ENCODE assay signal across 8 cellular contexts in genomic region chr14:39114073-39114838, GRCh38. TPM values are rescaled to one million over a fixed set of nuclear protein-coding genes. Genes with fewer than 3 reads are reported as not detected.
DNase-seq lines count a peak whose midpoint lies in the region; ATAC-seq, FAIRE-seq and TF ChIP-seq lines count a peak whose summit lies in the region.

Gene GEMIN2, plus strand, starts transcription at chr14:39114323. Its CDS starts 16 bp downstream, at chr14:39114339.

- TF ChIP-seq POLR2A in H1 (IDR thresholded peaks at IDR 0.05; ENCODE audit: control extremely low read depth in 1 of 2, low read depth in 2 of 2, low read length in 2 of 2) = peak; percentile 59 to 85

- H3K79me2 ChIP-seq in H1 (ENCODE audit: control insufficient read depth in 1 of 2, insufficient read depth in 2 of 2, low read length in 2 of 2) = peaks cover 0 to 8% of the 10 kb centered on the region in 2 experiments; a peak in 2 of 4 replicates

- no peaks in the 10 kb centered on the region for H3K9me3 Mint-ChIP-seq in memory B cell

- H2BK20ac ChIP-seq in H1 (ENCODE audit: low read length) = no peak within 1 kb of the TSS

- no peaks in the 10 kb centered on the region for H3K27me3 ChIP-seq in H1 (replicated peaks in 1 of 4; ENCODE audit: control insufficient read depth in 3 of 4, extremely low read depth in 1 of 4, insufficient read depth in 3 of 4, low read length in 3 of 4)

- ATAC-seq in GM21360 (IDR thresholded peaks at IDR 0.05; ENCODE audit: unreplicated experiment) (peak; percentile 80), memory B cell (ENCODE audit: low read depth) (peak; percentile 95)

- H4K91ac ChIP-seq in H1 (replicated peaks; ENCODE audit: insufficient read length, low read length) = peak within 1 kb of the TSS; percentile 18

- TF ChIP-seq EP300 in H1 (IDR thresholded peaks at IDR 0.05; ENCODE audit: borderline replicate concordance in 1 of 2, low read depth in 2 of 2, low read length in 2 of 2) = no peak

- H2BK12ac ChIP-seq in H1 (ENCODE audit: low read depth, low read length) = no peak within 1 kb of the TSS

- H3K18ac ChIP-seq in H1 (ENCODE audit: extremely low read depth, low read length) = 0 out of 2 replicates have a peak within 1 kb of the TSS, but pooled peaks have one; percentile 43

- no peak within 1 kb of the TSS for H3K23ac ChIP-seq in H1 (ENCODE audit: insufficient read length)

- no peak within 1 kb of the TSS for H3K56ac ChIP-seq in H1 (replicated peaks; ENCODE audit: insufficient read length, low read depth, low read length)

- WGBS in H1 (ENCODE audit: extremely low coverage in 1 of 2, insufficient coverage in 1 of 2, insufficient read length in 1 of 2, insufficient replicate concordance in 2 of 2, low coverage in 1 of 2, low lambda C conversion rate in 2 of 2, missing lambda C conversion rate in 1 of 2), 2 experiments = 2% methylated on average over 40 of the region's 40 CpGs; no CpG with 5 or more reads in 1 of the 2 experiments

- H3K27me3 Mint-ChIP-seq in memory B cell = no peaks in the 10 kb centered on the region

- H3K4me3 Mint-ChIP-seq in memory B cell = peak within 1 kb of the TSS; percentile 97

- peak; percentile 96 for DNase-seq in COLO668 (lab: John Stamatoyannopoulos, UW; ENCODE audit: unreplicated experiment)
- peak; percentile 92 for DNase-seq in HT1080 (ENCODE audit: low read depth)
- peak; percentile 96 for DNase-seq in NOMO-1 treated with DMSO at 0.1 percent for 48 hours (lab: John Stamatoyannopoulos, UW; ENCODE audit: unreplicated experiment)
- DNase-seq in activated CD8-positive, alpha-beta memory T cell treated with anti-CD3 and anti-CD28 coated beads for 4 hours (ENCODE audit: low read depth in 2 of 2) = peak; percentile 86 to 91
- peak; percentile 79 to 94 for DNase-seq in H1 (ENCODE audit: low read depth in 1 of 2, low spot score in 2 of 2)
- DNase-seq in memory B cell (ENCODE audit: low spot score in 2 of 2) = peak; percentile 84 to 92
- DNase-seq in stimulated activated CD8-positive, alpha-beta memory T cell treated with anti-CD3 and anti-CD28 coated beads, Interleukin-12 subunit alpha, Interleukin-12 subunit beta, amount 100 ng/mL, for 24 hours (ENCODE audit: extremely low read depth) = peak; percentile 79

- H4K20me1 ChIP-seq in H1 (replicated peaks in 1 of 2; ENCODE audit: control insufficient read depth in 1 of 2, insufficient read depth in 2 of 2, low read length in 2 of 2) = no peaks in the 10 kb centered on the region

- no peak within 1 kb of the TSS for H2BK5ac ChIP-seq in H1 (ENCODE audit: low read depth, low read length)

- FAIRE-seq in H1 (lab: Jason Lieb, UNC) = peak; percentile 82

- peak within 1 kb of the TSS; percentile 61 to 73 (median 70) for H3K9ac ChIP-seq in H1 (replicated peaks in 1 of 4; ENCODE audit: extremely low read depth in 1 of 4, low read depth in 3 of 4, low read length in 3 of 4)

- H3K4ac ChIP-seq in H1 (replicated peaks; ENCODE audit: insufficient read length, low read depth, low read length) = no peak within 1 kb of the TSS

- POLR2A ChIA-PET in H1 (lab: Charles Lee; ENCODE audit: partially characterized antibody) = interaction anchor here (1.0 to 3.3 kb wide), 8 partner anchors 10 to 319 kb away, joined by 3 to 18 read pairs (median 6); partner anchors contain the start of genes SEC23A and TRAPPC6B

- no peak for TF ChIP-seq CTCF in H1 (IDR thresholded peaks at IDR 0.05; ENCODE audit: control extremely low read depth in 1 of 3, insufficient read depth in 1 of 3, low read depth in 1 of 3, low read length in 3 of 3)

- no peak within 1 kb of the TSS for H2BK15ac ChIP-seq in H1 (ENCODE audit: low read length)

- no peaks in the 10 kb centered on the region for H3K79me1 ChIP-seq in H1 (ENCODE audit: low read depth, low read length)

- H3K23me2 ChIP-seq in H1 (ENCODE audit: low read depth, low read length) = peaks cover 2% of the 10 kb centered on the region; the same call in 1 of the 2 replicates

- TF ChIP-seq RAD21 in H1 (IDR thresholded peaks at IDR 0.05 in 1 of 2, conservative IDR thresholded peaks at IDR 0.05 in 1 of 2; ENCODE audit: low read depth in 2 of 2, low read length in 2 of 2) = no peak

- peaks cover 0 to 17% (median 7%) of the 10 kb centered on the region in 4 experiments; a peak in 7 of 8 replicates for H3K36me3 ChIP-seq in H1 (ENCODE audit: control insufficient read depth in 2 of 4, insufficient read depth in 4 of 4, low read length in 3 of 4)

- H3K4me1 ChIP-seq in H1 (replicated peaks in 1 of 4; ENCODE audit: control insufficient read depth in 3 of 4, insufficient read depth in 4 of 4, low read length in 3 of 4) = peaks cover 0 to 2% (median 0%) of the 10 kb centered on the region in 4 experiments; a peak in 1 of 7 replicates

- CTCF ChIA-PET in H1 (lab: Charles Lee; ENCODE audit: partially characterized antibody) = interaction anchor here (1.0 to 1.8 kb wide), 4 partner anchors 14 to 194 kb away, joined by 3 to 5 read pairs (median 4); partner anchors contain the start of gene TRAPPC6B

- peak within 1 kb of the TSS; percentile 33; the same call in 1 of the 2 replicates for H3K27ac ChIP-seq in H1 (ENCODE audit: low read depth, low read length)

- peaks cover 2% of the 10 kb centered on the region for H3K36me3 Mint-ChIP-seq in memory B cell

- H3K14ac ChIP-seq in H1 (ENCODE audit: insufficient read length) = no peak within 1 kb of the TSS

- peaks cover 11% of the 10 kb centered on the region for H3K4me1 Mint-ChIP-seq in memory B cell

- no peak within 1 kb of the TSS for H2BK120ac ChIP-seq in H1 (replicated peaks; ENCODE audit: low read depth, low read length)

- peak within 1 kb of the TSS; percentile 84 for H4K5ac ChIP-seq in H1 (ENCODE audit: insufficient read length, low read depth, low read length)

- peak within 1 kb of the TSS; percentile 97 for H2AFZ ChIP-seq in H1 (ENCODE audit: low read length)

- H3K4me3 ChIP-seq in H1 (ENCODE audit: extremely low read depth in 1 of 4, insufficient read depth in 2 of 4, low read depth in 3 of 4, low read length in 4 of 4) = peak within 1 kb of the TSS; percentile 83 to 90 (median 87)

- peak within 1 kb of the TSS; percentile 93 for H3K27ac Mint-ChIP-seq in memory B cell

- peak within 1 kb of the TSS; percentile 93 for H4K8ac ChIP-seq in H1 (ENCODE audit: extremely low read depth, insufficient read depth, low read length)

- H3K4me2 ChIP-seq in H1 (ENCODE audit: insufficient read depth in 1 of 2, low read depth in 2 of 2, low read length in 2 of 2) = peak within 1 kb of the TSS; percentile 51 to 66

- no peaks in the 10 kb centered on the region for H3K9me3 ChIP-seq in H1 (ENCODE audit: insufficient read depth in 2 of 2, low read depth in 1 of 2, low read length in 1 of 2)

- H2AK5ac ChIP-seq in H1 (ENCODE audit: low read depth, low read length) = no peak within 1 kb of the TSS

TF ChIP-seq in H1, 55 proteins besides CTCF, POLR2A, EP300 and RAD21 (continues in another document):
- TF ChIP-seq SIN3A (conservative IDR thresholded peaks at IDR 0.05 in 1 of 2, IDR thresholded peaks at IDR 0.05 in 1 of 2; ENCODE audit: low read depth in 1 of 2, low read length in 2 of 2) (peak in 1 of 2 experiments; percentile 34; a peak in 1 of 4 replicates), SP1 (IDR thresholded peaks at IDR 0.05; ENCODE audit: low read depth, low read length) (no peak), NRF1 (IDR thresholded peaks at IDR 0.05; ENCODE audit: low read depth, low read length) (peak; percentile 88), EZH2 (IDR thresholded peaks at IDR 0.05; ENCODE audit: low read depth, low read length, severe bottlenecking) (no peak)

RNA-seq across cellular contexts. Expression of gene GEMIN2, which starts in this region (rescaled TPM):
- 34.5 and 36.2 TPM in 2 replicates for total RNA-seq in HT1080 (2014; rRNA removed; shearing (Covaris generic))
- 23.2 and 29.0 TPM in 2 replicates for polyA plus RNA-seq in HT1080 (2015; cell fraction: cytosol; rRNA removed)
- 36.6 and 37.7 TPM in 2 replicates for polyA plus RNA-seq in HT1080 (2015; cell fraction: nucleus; rRNA removed)
- total RNA-seq in H1 (2021; fragmentation: NEBNext Ultra II Directional; extraction: Animal tissue kit (Norgen Biotek cat#: 25700)) = 29.1 TPM in 2 replicates
- 21.5 and 30.8 TPM in 2 replicates for polyA plus RNA-seq in H1 (2011; rRNA removed)
- polyA plus RNA-seq in H1 (2011; cell fraction: cytosol; rRNA removed) = 47.7 TPM
- polyA plus RNA-seq in H1 (2011; cell fraction: nucleus; rRNA removed) = 13.2 TPM
- 28.2 to 30.3 TPM (median 28.9 TPM) in 4 replicates for polyA plus RNA-seq in H1 (2012, experiment 1 of 2)
- polyA plus RNA-seq in H1 (2012, experiment 2 of 2) = 10.8 TPM
- 10.5 TPM for polyA plus RNA-seq in H1 (2013, experiment 1 of 2)
- 10.9 TPM for polyA plus RNA-seq in H1 (2013, experiment 2 of 2)
- 13.9 and 17.6 TPM in 2 replicates for polyA minus RNA-seq in H1 (2011; rRNA and poly(A)+ RNA removed)
- 15.0 TPM for polyA minus RNA-seq in H1 (2011; cell fraction: cytosol; rRNA and poly(A)+ RNA removed)
- polyA minus RNA-seq in H1 (2011; cell fraction: nucleus; rRNA and poly(A)+ RNA removed) = 15.0 TPM

Comparison
In these comparisons a context has a peak if more than half of its experiments do, and no peak if none do; other contexts are left out.
1. Peak in every context shown above with its lines: DNase-seq, ATAC-seq, H3K4me3 ChIP-seq and H3K27ac ChIP-seq.